In the genomic region with DNA sequence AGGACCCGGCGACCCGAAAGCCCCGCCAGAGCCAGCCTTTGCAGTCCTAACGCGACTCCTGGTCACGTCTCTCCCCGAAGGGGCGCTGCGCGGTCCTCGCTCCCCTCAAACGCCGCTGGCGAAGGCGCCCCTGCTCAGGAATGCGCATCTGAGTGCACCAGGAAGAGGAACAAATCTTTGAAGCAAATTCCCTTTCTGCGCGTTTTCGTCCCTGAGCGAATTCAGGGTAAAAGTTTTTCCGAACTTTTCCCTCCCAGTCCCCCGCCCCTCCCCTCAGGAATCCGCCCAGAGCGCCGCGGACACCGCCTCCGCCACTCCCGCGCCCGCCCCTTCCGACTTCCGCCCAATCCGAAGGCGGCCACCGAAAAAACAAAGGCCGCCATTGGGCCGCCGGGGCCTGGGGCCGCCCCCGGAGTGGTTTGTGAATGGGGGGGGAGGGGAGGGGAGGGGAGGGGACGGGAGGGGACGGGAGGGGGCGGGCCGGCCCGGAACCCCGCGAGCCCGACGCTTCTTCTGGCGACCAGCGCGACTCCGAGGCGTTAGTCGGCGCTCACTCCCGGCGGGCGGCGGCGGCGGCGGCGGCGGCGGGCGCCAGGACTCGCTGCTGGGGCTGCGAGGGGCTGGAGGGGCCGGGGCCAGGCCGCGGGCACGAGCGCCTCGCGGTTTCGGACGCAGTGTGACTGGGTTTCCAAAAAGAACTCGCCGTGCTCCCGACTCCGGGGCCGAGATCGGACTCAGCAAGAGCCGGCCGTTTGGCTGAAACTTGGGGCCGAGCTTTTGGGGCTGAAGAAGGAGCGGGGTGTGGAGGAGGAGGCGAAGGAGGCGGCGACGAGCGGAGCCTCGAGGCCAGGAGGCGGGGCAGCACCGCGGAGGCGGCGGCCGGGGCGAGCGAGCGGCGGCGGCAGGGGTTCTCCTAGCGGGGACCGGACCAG, we compare ENCODE assay signal across 1 cellular context.
TF ChIP-seq lines count a peak whose summit lies in the region.

A gene (plus strand): TSS at position 539 of the 932 bp plus-strand sequence. CDS start 793 bp downstream, outside the sequence.

TF ChIP-seq in K562, 482 proteins besides CTCF, POLR2A, EP300 and RAD21 (continued from another document and continues in another):
- TF ChIP-seq PRMT5 (CRISPR knock-in tag; IDR thresholded peaks at IDR 0.05) = no peak
- TF ChIP-seq ZNF507 (tag; conservative IDR thresholded peaks at IDR 0.05) = no peak
- TF ChIP-seq RBM39 (optimal IDR thresholded peaks at IDR 0.05; ENCODE audit: low read depth, low read length) = no peak
- TF ChIP-seq POLR2AphosphoS5 (IDR thresholded peaks at IDR 0.05; ENCODE audit: control insufficient read depth, insufficient read depth, low read depth, low read length) = 0 out of 2 replicates have a peak, but pooled peaks have one; percentile 15
- TF ChIP-seq HMG20B (CRISPR knock-in tag; IDR thresholded peaks at IDR 0.05) = no peak
- TF ChIP-seq NFIC (IDR thresholded peaks at IDR 0.05) = peak; percentile 53
- TF ChIP-seq STAT5B (CRISPR knock-in tag; IDR thresholded peaks at IDR 0.05) = no peak
- no peak for TF ChIP-seq EP400 (IDR thresholded peaks at IDR 0.05)
- TF ChIP-seq CHD4 (IDR thresholded peaks at IDR 0.05; ENCODE audit: insufficient read depth, insufficient replicate concordance, low read depth, low read length, poor library complexity, severe bottlenecking) = no peak
- TF ChIP-seq NONO (IDR thresholded peaks at IDR 0.05; ENCODE audit: low read depth in 2 of 2, low read length in 1 of 2) = peak in 1 of 2 experiments; percentile 61; a peak in 1 of 4 replicates
- TF ChIP-seq KLF1 (tag; IDR thresholded peaks at IDR 0.05) = no peak
- peak; percentile 30 for TF ChIP-seq HMGN3 (IDR thresholded peaks at IDR 0.05; ENCODE audit: borderline replicate concordance, extremely low read depth, insufficient read length, low read depth, low read length)
- peak; percentile 39; the same call in 1 of the 2 replicates for TF ChIP-seq ZBTB7A (IDR thresholded peaks at IDR 0.05; ENCODE audit: borderline replicate concordance, control insufficient read depth, low read depth, low read length)
- TF ChIP-seq ZNF41 (CRISPR knock-in tag; conservative IDR thresholded peaks at IDR 0.05) = no peak
- peak; percentile 29 for TF ChIP-seq CCNT2 (IDR thresholded peaks at IDR 0.05; ENCODE audit: borderline replicate concordance, extremely low read depth, insufficient read length, low read depth, low read length)
- peak; percentile 36 for TF ChIP-seq RBBP5 (IDR thresholded peaks at IDR 0.05; ENCODE audit: borderline replicate concordance, insufficient read depth, low read length, poor library complexity, severe bottlenecking)
- TF ChIP-seq, protein P1, sequence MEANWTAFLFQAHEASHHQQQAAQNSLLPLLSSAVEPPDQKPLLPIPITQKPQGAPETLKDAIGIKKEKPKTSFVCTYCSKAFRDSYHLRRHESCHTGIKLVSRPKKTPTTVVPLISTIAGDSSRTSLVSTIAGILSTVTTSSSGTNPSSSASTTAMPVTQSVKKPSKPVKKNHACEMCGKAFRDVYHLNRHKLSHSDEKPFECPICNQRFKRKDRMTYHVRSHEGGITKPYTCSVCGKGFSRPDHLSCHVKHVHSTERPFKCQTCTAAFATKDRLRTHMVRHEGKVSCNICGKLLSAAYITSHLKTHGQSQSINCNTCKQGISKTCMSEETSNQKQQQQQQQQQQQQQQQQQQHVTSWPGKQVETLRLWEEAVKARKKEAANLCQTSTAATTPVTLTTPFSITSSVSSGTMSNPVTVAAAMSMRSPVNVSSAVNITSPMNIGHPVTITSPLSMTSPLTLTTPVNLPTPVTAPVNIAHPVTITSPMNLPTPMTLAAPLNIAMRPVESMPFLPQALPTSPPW (CRISPR knock-in tag; IDR thresholded peaks at IDR 0.05) = peak; percentile 96
- TF ChIP-seq CTBP1 (IDR thresholded peaks at IDR 0.05; ENCODE audit: borderline replicate concordance) = peak; percentile 56
- TF ChIP-seq, protein P2, sequence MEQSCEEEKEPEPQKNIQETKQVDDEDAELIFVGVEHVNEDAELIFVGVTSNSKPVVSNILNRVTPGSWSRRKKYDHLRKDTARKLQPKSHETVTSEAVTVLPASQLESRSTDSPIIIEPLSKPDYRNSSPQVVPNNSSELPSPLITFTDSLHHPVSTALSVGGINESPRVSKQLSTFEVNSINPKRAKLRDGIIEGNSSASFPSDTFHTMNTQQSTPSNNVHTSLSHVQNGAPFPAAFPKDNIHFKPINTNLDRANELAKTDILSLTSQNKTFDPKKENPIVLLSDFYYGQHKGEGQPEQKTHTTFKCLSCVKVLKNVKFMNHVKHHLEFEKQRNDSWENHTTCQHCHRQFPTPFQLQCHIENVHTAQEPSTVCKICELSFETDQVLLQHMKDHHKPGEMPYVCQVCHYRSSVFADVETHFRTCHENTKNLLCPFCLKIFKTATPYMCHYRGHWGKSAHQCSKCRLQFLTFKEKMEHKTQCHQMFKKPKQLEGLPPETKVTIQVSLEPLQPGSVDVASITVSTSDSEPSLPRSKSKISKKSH (CRISPR knock-in tag; IDR thresholded peaks at IDR 0.05) = no peak
- no peak for TF ChIP-seq POLR2B (IDR thresholded peaks at IDR 0.05; ENCODE audit: low read depth, partially characterized antibody)
- TF ChIP-seq, protein P3, sequence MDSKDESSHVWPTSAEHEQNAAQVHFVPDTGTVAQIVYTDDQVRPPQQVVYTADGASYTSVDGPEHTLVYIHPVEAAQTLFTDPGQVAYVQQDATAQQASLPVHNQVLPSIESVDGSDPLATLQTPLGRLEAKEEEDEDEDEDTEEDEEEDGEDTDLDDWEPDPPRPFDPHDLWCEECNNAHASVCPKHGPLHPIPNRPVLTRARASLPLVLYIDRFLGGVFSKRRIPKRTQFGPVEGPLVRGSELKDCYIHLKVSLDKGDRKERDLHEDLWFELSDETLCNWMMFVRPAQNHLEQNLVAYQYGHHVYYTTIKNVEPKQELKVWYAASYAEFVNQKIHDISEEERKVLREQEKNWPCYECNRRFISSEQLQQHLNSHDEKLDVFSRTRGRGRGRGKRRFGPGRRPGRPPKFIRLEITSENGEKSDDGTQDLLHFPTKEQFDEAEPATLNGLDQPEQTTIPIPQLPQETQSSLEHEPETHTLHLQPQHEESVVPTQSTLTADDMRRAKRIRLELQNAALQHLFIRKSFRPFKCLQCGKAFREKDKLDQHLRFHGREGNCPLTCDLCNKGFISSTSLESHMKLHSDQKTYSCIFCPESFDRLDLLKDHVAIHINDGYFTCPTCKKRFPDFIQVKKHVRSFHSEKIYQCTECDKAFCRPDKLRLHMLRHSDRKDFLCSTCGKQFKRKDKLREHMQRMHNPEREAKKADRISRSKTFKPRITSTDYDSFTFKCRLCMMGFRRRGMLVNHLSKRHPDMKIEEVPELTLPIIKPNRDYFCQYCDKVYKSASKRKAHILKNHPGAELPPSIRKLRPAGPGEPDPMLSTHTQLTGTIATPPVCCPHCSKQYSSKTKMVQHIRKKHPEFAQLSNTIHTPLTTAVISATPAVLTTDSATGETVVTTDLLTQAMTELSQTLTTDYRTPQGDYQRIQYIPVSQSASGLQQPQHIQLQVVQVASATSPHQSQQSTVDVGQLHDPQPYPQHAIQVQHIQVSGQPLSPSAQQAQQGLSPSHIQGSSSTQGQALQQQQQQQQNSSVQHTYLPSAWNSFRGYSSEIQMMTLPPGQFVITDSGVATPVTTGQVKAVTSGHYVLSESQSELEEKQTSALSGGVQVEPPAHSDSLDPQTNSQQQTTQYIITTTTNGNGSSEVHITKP (IDR thresholded peaks at IDR 0.05; ENCODE audit: partially characterized antibody) = peak; percentile 46
- TF ChIP-seq L3MBTL2 (IDR thresholded peaks at IDR 0.05) = peak; percentile 76
- TF ChIP-seq TEAD1 (CRISPR knock-in tag; IDR thresholded peaks at IDR 0.05) = peak; percentile 76 to 82; a peak in 3 of 4 replicates
- TF ChIP-seq ZBED1 (IDR thresholded peaks at IDR 0.05) = no peak
- TF ChIP-seq NR1H2 (CRISPR knock-in tag; IDR thresholded peaks at IDR 0.05) = no peak
- TF ChIP-seq, protein P4, sequence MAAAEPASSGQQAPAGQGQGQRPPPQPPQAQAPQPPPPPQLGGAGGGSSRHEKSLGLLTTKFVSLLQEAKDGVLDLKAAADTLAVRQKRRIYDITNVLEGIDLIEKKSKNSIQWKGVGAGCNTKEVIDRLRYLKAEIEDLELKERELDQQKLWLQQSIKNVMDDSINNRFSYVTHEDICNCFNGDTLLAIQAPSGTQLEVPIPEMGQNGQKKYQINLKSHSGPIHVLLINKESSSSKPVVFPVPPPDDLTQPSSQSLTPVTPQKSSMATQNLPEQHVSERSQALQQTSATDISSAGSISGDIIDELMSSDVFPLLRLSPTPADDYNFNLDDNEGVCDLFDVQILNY (CRISPR knock-in tag; IDR thresholded peaks at IDR 0.05) = no peak
- no peak for TF ChIP-seq ZBTB17 (CRISPR knock-in tag; IDR thresholded peaks at IDR 0.05)
- no peak for TF ChIP-seq SMARCA4 (IDR thresholded peaks at IDR 0.05)
- TF ChIP-seq MCM7 (IDR thresholded peaks at IDR 0.05) = no peak
- TF ChIP-seq, protein P5, sequence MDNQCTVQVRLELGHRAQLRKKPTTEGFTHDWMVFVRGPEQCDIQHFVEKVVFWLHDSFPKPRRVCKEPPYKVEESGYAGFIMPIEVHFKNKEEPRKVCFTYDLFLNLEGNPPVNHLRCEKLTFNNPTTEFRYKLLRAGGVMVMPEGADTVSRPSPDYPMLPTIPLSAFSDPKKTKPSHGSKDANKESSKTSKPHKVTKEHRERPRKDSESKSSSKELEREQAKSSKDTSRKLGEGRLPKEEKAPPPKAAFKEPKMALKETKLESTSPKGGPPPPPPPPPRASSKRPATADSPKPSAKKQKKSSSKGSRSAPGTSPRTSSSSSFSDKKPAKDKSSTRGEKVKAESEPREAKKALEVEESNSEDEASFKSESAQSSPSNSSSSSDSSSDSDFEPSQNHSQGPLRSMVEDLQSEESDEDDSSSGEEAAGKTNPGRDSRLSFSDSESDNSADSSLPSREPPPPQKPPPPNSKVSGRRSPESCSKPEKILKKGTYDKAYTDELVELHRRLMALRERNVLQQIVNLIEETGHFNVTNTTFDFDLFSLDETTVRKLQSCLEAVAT (IDR thresholded peaks at IDR 0.05) = no peak
- TF ChIP-seq ZKSCAN1 (IDR thresholded peaks at IDR 0.05; ENCODE audit: low read depth, low read length) = no peak
- no peak for TF ChIP-seq POLR3G (IDR thresholded peaks at IDR 0.05; ENCODE audit: extremely low read depth, insufficient read length, insufficient replicate concordance)
- TF ChIP-seq, protein P6, sequence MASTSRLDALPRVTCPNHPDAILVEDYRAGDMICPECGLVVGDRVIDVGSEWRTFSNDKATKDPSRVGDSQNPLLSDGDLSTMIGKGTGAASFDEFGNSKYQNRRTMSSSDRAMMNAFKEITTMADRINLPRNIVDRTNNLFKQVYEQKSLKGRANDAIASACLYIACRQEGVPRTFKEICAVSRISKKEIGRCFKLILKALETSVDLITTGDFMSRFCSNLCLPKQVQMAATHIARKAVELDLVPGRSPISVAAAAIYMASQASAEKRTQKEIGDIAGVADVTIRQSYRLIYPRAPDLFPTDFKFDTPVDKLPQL (IDR thresholded peaks at IDR 0.05; ENCODE audit: extremely low read depth, insufficient read length) = no peak
- no peak for TF ChIP-seq ZNF165 (CRISPR knock-in tag; IDR thresholded peaks at IDR 0.05; ENCODE audit: borderline replicate concordance)
- TF ChIP-seq NCOA6 (IDR thresholded peaks at IDR 0.05) = peak; percentile 79
- TF ChIP-seq, protein P7, sequence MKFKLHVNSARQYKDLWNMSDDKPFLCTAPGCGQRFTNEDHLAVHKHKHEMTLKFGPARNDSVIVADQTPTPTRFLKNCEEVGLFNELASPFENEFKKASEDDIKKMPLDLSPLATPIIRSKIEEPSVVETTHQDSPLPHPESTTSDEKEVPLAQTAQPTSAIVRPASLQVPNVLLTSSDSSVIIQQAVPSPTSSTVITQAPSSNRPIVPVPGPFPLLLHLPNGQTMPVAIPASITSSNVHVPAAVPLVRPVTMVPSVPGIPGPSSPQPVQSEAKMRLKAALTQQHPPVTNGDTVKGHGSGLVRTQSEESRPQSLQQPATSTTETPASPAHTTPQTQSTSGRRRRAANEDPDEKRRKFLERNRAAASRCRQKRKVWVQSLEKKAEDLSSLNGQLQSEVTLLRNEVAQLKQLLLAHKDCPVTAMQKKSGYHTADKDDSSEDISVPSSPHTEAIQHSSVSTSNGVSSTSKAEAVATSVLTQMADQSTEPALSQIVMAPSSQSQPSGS (CRISPR knock-in tag; IDR thresholded peaks at IDR 0.05) = no peak
- no peak for TF ChIP-seq SMARCC2 (IDR thresholded peaks at IDR 0.05; ENCODE audit: low read depth)
- no peak for TF ChIP-seq ZNF589 (CRISPR knock-in tag; IDR thresholded peaks at IDR 0.05; ENCODE audit: low read depth)
- TF ChIP-seq TEAD2 (tag; IDR thresholded peaks at IDR 0.05) = peak; percentile 58; the same call in 1 of the 2 replicates
- TF ChIP-seq, protein P8, sequence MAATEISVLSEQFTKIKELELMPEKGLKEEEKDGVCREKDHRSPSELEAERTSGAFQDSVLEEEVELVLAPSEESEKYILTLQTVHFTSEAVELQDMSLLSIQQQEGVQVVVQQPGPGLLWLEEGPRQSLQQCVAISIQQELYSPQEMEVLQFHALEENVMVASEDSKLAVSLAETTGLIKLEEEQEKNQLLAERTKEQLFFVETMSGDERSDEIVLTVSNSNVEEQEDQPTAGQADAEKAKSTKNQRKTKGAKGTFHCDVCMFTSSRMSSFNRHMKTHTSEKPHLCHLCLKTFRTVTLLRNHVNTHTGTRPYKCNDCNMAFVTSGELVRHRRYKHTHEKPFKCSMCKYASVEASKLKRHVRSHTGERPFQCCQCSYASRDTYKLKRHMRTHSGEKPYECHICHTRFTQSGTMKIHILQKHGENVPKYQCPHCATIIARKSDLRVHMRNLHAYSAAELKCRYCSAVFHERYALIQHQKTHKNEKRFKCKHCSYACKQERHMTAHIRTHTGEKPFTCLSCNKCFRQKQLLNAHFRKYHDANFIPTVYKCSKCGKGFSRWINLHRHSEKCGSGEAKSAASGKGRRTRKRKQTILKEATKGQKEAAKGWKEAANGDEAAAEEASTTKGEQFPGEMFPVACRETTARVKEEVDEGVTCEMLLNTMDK (IDR thresholded peaks at IDR 0.05; ENCODE audit: borderline replicate concordance, insufficient read depth, low read depth, low read length, poor library complexity, severe bottlenecking) = peak; percentile 54
- TF ChIP-seq NFATC3 (IDR thresholded peaks at IDR 0.05) = no peak
- TF ChIP-seq SMAD3 (CRISPR knock-in tag; conservative IDR thresholded peaks at IDR 0.05) = no peak
- TF ChIP-seq SP1 (CRISPR knock-in tag; IDR thresholded peaks at IDR 0.05) = peak; percentile 12; the same call in 1 of the 2 replicates
- TF ChIP-seq SMARCA5 (IDR thresholded peaks at IDR 0.05) = no peak
- TF ChIP-seq SIX5 (IDR thresholded peaks at IDR 0.05; ENCODE audit: borderline replicate concordance in 1 of 2, insufficient read depth in 1 of 2, low read depth in 1 of 2, low read length in 2 of 2) = no peak
- TF ChIP-seq, protein P9, sequence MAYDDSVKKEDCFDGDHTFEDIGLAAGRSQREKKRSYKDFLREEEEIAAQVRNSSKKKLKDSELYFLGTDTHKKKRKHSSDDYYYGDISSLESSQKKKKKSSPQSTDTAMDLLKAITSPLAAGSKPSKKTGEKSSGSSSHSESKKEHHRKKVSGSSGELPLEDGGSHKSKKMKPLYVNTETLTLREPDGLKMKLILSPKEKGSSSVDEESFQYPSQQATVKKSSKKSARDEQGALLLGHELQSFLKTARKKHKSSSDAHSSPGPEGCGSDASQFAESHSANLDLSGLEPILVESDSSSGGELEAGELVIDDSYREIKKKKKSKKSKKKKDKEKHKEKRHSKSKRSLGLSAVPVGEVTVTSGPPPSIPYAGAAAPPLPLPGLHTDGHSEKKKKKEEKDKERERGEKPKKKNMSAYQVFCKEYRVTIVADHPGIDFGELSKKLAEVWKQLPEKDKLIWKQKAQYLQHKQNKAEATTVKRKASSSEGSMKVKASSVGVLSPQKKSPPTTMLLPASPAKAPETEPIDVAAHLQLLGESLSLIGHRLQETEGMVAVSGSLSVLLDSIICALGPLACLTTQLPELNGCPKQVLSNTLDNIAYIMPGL (CRISPR knock-in tag; IDR thresholded peaks at IDR 0.05) = no peak
- TF ChIP-seq YY1 (IDR thresholded peaks at IDR 0.05; ENCODE audit: borderline replicate concordance in 1 of 3, control insufficient read depth in 1 of 3, extremely low read depth in 1 of 3, insufficient read depth in 3 of 3, insufficient read length in 1 of 3, insufficient replicate concordance in 2 of 3, low read depth in 1 of 3, low read length in 2 of 3) = no peak
- no peak for TF ChIP-seq ZNF324 (CRISPR knock-in tag; IDR thresholded peaks at IDR 0.05)
